In the genomic region with DNA sequence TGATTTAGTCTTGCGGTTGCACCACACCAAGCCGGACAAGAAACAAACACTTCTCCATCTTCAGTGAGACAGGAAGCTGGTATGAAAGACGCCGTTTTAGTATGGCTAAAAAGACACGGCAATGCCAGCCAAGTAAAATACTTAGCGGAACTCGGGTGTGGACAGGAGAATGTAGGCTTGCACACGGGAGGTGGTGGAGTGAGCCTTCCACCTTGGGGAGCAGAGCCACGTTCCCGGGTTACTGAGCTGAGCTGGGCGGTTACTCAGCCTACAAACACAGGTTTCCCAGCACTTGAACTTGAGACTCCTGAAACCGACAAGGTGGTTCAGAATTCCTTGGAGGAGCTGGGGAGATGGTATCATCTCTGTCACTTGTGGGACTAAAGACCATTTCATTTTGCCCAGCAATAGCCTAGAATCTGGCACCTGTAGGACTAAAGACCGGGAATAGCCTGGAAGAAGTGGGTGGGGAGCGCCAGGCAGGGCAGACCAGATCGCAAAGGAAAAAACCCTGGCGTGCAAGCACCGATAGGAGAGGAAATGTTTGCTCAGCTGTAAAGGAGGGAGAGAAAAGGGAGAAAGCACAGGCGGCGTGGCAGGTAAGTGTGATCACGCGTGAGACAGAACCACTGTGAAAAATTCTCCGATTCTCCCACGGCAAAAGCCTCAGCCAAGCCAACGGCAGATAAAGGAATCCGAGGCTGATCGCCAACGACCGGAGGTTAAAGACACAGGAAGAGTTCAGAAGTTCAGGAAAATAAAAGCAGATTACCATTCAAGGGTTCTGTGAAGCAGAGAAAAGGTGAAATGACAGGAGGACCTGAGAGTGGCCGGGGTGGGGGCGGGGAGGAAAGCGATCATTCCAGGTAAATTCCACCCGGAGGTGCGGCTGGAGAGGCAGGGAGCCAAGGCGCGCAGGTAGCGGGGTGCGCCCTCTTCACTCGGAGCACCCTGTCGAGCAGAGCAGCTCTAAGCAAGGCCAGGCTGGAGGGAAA, we compare ENCODE assay signal across 9 cellular contexts. TPM values are rescaled to one million over a fixed set of nuclear protein-coding genes. Genes with fewer than 3 reads are reported as not detected.
DNase-seq lines count a peak whose midpoint lies in the region; ATAC-seq, FAIRE-seq and TF ChIP-seq lines count a peak whose summit lies in the region.
"Had no signal": no experiment of that assay in that cellular context is flagged by ENCODE, and none has a peak within 500 bp of the region (broad histone marks: within the 10 kb centered on the region; RNA-seq: fewer than 3 reads in every experiment).

No MANE protein-coding gene starts in this region.

- DNase-seq in CD4-positive, CD25-positive, alpha-beta regulatory T cell = peak in 1 of 3 donors; percentile 6
- DNase-seq in KBM-7 (peak; percentile 32), dorsolateral prefrontal cortex (no peak), GM19239 (ENCODE audit: insufficient read length, low spot score) (no peak), D721Med (ENCODE audit: insufficient read length, low spot score) (no peak), HUDEP-2 (lab: John Stamatoyannopoulos, UW; ENCODE audit: unreplicated experiment in 76 of 76) (no peak)
- DNase-seq in naive thymus-derived CD8-positive, alpha-beta T cell = peak in 1 of 10 donors; percentile 5
- no peak for DNase-seq in stimulated activated CD4-positive, alpha-beta T cell treated with anti-CD3 and anti-CD28 coated beads, Interleukin-4, amount 100 ng/mL, for 1 hour

- peaks cover 58% of the 10 kb centered on the region for H3K27me3 Mint-ChIP-seq in CD4-positive, CD25-positive, alpha-beta regulatory T cell
- H3K27me3 Mint-ChIP-seq in naive thymus-derived CD8-positive, alpha-beta T cell = peaks cover 30 to 55% (median 42%) of the 10 kb centered on the region in 5 donors

- intact Hi-C loops in dorsolateral prefrontal cortex (cut with DNase I) = no loop called here

- peak overlapping the region in 3 of 4 donors; percentile 24 to 62 (median 49) for H3K4me3 Mint-ChIP-seq in CD4-positive, CD25-positive, alpha-beta regulatory T cell
- H3K4me3 Mint-ChIP-seq in naive thymus-derived CD8-positive, alpha-beta T cell = peak overlapping the region; percentile 64 to 82 (median 76)

- TF ChIP-seq CTCF in dorsolateral prefrontal cortex (IDR thresholded peaks at IDR 0.05 in 54 of 56, conservative IDR thresholded peaks at IDR 0.05 in 2 of 56; ENCODE audit: low read depth in 1 of 56, partially characterized antibody in 56 of 56) (no peak), D721Med (IDR thresholded peaks at IDR 0.05; ENCODE audit: insufficient read depth, missing control alignments) (no peak)

- H3K4me1 Mint-ChIP-seq in CD4-positive, CD25-positive, alpha-beta regulatory T cell = peaks cover 0 to 12% (median 6%) of the 10 kb centered on the region in 4 donors
- peaks cover 8 to 12% (median 11%) of the 10 kb centered on the region in 4 donors for H3K4me1 Mint-ChIP-seq in naive thymus-derived CD8-positive, alpha-beta T cell

- ATAC-seq in CD4-positive, CD25-positive, alpha-beta regulatory T cell (ENCODE audit: low read depth in 2 of 2) = no peak
- peak in 1 of 2 donors; percentile 43 for ATAC-seq in naive thymus-derived CD8-positive, alpha-beta T cell
- ATAC-seq: GM12878 had no signal

- peaks cover 12% of the 10 kb centered on the region for H3K27me3 ChIP-seq in CD4-positive, CD25-positive, alpha-beta regulatory T cell (ENCODE audit: control insufficient read depth, insufficient read depth, low read length)
- peaks cover 0 to 71% (median 35%) of the 10 kb centered on the region in 45 donors for H3K27me3 ChIP-seq in dorsolateral prefrontal cortex

- H3K27ac Mint-ChIP-seq in CD4-positive, CD25-positive, alpha-beta regulatory T cell = peak overlapping the region in 1 of 3 donors; percentile 48
- peak overlapping the region in 2 of 10 donors; percentile 36 to 37 for H3K27ac Mint-ChIP-seq in naive thymus-derived CD8-positive, alpha-beta T cell

- no peak overlapping the region for H3K4me3 ChIP-seq in CD4-positive, CD25-positive, alpha-beta regulatory T cell (ENCODE audit: low read depth, low read length)
- peak overlapping the region in 38 of 59 donors; percentile 1 to 54 (median 30) for H3K4me3 ChIP-seq in dorsolateral prefrontal cortex
- H3K4me3 ChIP-seq: GM12878 had no signal

- FAIRE-seq in GM19239 (lab: Jason Lieb, UNC) = no peak
- FAIRE-seq in D721Med (lab: Jason Lieb, UNC) = no peak
- FAIRE-seq: GM12878 had no signal

- H3K9me3 Mint-ChIP-seq in CD4-positive, CD25-positive, alpha-beta regulatory T cell = peaks cover 0 to 1% (median 0%) of the 10 kb centered on the region in 7 donors
- H3K9me3 Mint-ChIP-seq in naive thymus-derived CD8-positive, alpha-beta T cell = peaks cover 0 to 2% (median 0%) of the 10 kb centered on the region in 9 donors

- no peaks in the 10 kb centered on the region for H3K36me3 ChIP-seq in CD4-positive, CD25-positive, alpha-beta regulatory T cell (ENCODE audit: control insufficient read depth, insufficient read depth, low read length)

- no peak overlapping the region for H3K27ac ChIP-seq in CD4-positive, CD25-positive, alpha-beta regulatory T cell (ENCODE audit: insufficient read depth, low read length, poor library complexity, severe bottlenecking)
- H3K27ac ChIP-seq in dorsolateral prefrontal cortex = no peak overlapping the region

- in situ Hi-C loops in KBM-7 (cut with MboI; ENCODE audit: low pct_unique_long_range_greater_than_20kb, low sequenced_read_pairs) = no loop called here

- H3K9me3 ChIP-seq in CD4-positive, CD25-positive, alpha-beta regulatory T cell (ENCODE audit: control insufficient read depth in 2 of 2, low read length in 2 of 2) = peaks cover 0 to 2% of the 10 kb centered on the region in 2 experiments

- POLR2A ChIA-PET in naive thymus-derived CD8-positive, alpha-beta T cell (lab: Charles Lee) = no interaction called here

- H3K36me3 Mint-ChIP-seq in CD4-positive, CD25-positive, alpha-beta regulatory T cell = no peaks in the 10 kb centered on the region
- no peaks in the 10 kb centered on the region for H3K36me3 Mint-ChIP-seq in naive thymus-derived CD8-positive, alpha-beta T cell

- H3K4me1 ChIP-seq in CD4-positive, CD25-positive, alpha-beta regulatory T cell (ENCODE audit: control insufficient read depth, insufficient read depth, low read length, poor library complexity, severe bottlenecking) = peaks cover 9% of the 10 kb centered on the region

RNA-seq across cellular contexts. Expression of a gene that starts 35.0 kb away (rescaled TPM):
- 26.6 TPM for total RNA-seq in CD4-positive, CD25-positive, alpha-beta regulatory T cell
- polyA plus RNA-seq in CD4-positive, CD25-positive, alpha-beta regulatory T cell = 10 to 100 TPM; 14.6 to 22.2 (median 17.6) TPM
- total RNA-seq in dorsolateral prefrontal cortex = 10 to 100 TPM; 17.7 to 44.5 (median 30.7) TPM
- total RNA-seq in naive thymus-derived CD8-positive, alpha-beta T cell = 10 to 100 TPM; 32.7 to 42.7 TPM
- polyA plus RNA-seq in naive thymus-derived CD8-positive, alpha-beta T cell = 10 to 100 TPM; 17.7 to 22.5 (median 21.9) TPM
